ENCODE assay signal across 17 cellular contexts in the genomic region with DNA sequence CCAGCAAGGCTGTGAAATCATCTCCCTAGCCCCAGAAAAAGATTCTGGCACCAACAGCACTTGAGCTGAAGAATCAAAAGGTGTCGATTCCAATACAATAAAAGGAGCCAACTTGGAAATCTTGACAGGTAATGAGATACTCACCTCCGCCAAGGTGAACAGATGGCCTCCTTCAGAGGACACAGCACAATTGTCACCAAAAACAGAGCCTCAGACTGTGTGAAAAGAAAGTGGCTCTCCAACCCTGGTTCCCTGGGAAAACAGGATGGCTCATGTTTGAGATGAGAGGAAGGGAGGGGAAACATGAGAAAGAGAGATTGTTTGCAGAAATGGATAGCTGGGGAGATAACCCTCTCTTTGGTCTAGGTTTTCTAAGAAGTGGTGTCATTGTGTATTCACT.
DNase-seq lines count a peak whose midpoint lies in the region; ATAC-seq and TF ChIP-seq lines count a peak whose summit lies in the region.
"Had no signal": no experiment of that assay in that cellular context is flagged by ENCODE, and none has a peak within 500 bp of the region (broad histone marks: within the 10 kb centered on the region; RNA-seq: fewer than 3 reads in every experiment).

No MANE protein-coding gene starts in this region.

- no peaks in the 10 kb centered on the region for H3K36me3 Mint-ChIP-seq in glutamatergic neuron (ENCODE audit: unreplicated experiment)
- H3K36me3 Mint-ChIP-seq: CD4-positive, alpha-beta memory T cell had no signal

- 83 to 92% methylated on average over 2 of the region's 2 CpGs for WGBS in upper lobe of left lung, 2 donors

- TF ChIP-seq EP300 in upper lobe of left lung (IDR thresholded peaks at IDR 0.05): no peak

- H3K4me3 Mint-ChIP-seq in glutamatergic neuron (ENCODE audit: unreplicated experiment): no peak overlapping the region
- H3K4me3 Mint-ChIP-seq: CD4-positive, alpha-beta memory T cell had no signal

- no peaks in the 10 kb centered on the region for H3K9me3 Mint-ChIP-seq in glutamatergic neuron (ENCODE audit: unreplicated experiment)

- H3K27me3 Mint-ChIP-seq in glutamatergic neuron (ENCODE audit: unreplicated experiment): peaks cover 1% of the 10 kb centered on the region
- H3K27me3 Mint-ChIP-seq: CD4-positive, alpha-beta memory T cell had no signal

- H3K27ac ChIP-seq in upper lobe of left lung: no peak overlapping the region
- H3K27ac ChIP-seq: 22Rv1 had no signal

- H3K36me3 ChIP-seq in upper lobe of left lung: no peaks in the 10 kb centered on the region

- no peak for TF ChIP-seq POLR2A in upper lobe of left lung (IDR thresholded peaks at IDR 0.05)

- TF ChIP-seq CTCF in upper lobe of left lung (IDR thresholded peaks at IDR 0.05) (no peak), glutamatergic neuron (IDR thresholded peaks at IDR 0.05; ENCODE audit: partially characterized antibody, unreplicated experiment) (no peak)

- no peak overlapping the region for H3K27ac Mint-ChIP-seq in glutamatergic neuron (ENCODE audit: unreplicated experiment)
- H3K27ac Mint-ChIP-seq: CD4-positive, alpha-beta memory T cell had no signal

- no peaks in the 10 kb centered on the region for H3K4me1 ChIP-seq in upper lobe of left lung

- no peak overlapping the region for H3K4me3 ChIP-seq in upper lobe of left lung

- no peak for ATAC-seq in upper lobe of left lung (ENCODE audit: low FRiP score in 2 of 2)

- peak; percentile 28 for DNase-seq in NCI-H1092 treated with DMSO at 0.1 percent for 48 hours (lab: John Stamatoyannopoulos, UW)
- DNase-seq in NCI-H1092 (lab: John Stamatoyannopoulos, UW): no peak
- DNase-seq in NCI-H2171 (lab: John Stamatoyannopoulos, UW): peak; percentile 76
- DNase-seq in NCI-H524 treated with DMSO at 0.1 percent for 48 hours (lab: John Stamatoyannopoulos, UW): peak; percentile 3
- DNase-seq in left kidney (ENCODE audit: low read depth, low spot score): peak; percentile 34
- no peak for DNase-seq in upper lobe of left lung
- DNase-seq in glutamatergic neuron: no peak
- no peak for DNase-seq in mesenteric fat pad (ENCODE audit: low spot score)
- DNase-seq: CD4-positive, alpha-beta memory T cell; GF-D8; NCI-H1436; NCI-H446; NK-92 treated with Interleukin-12 subunit alpha and Interleukin-12 subunit beta, amount 100 ng/mL, for 24 hours; OCI-M1; RPMI8226; T-helper 2 cell had no signal

- no peaks in the 10 kb centered on the region for H3K27me3 ChIP-seq in upper lobe of left lung

- H3K4me1 Mint-ChIP-seq in glutamatergic neuron (ENCODE audit: low read depth, unreplicated experiment): peaks cover 8% of the 10 kb centered on the region
- H3K4me1 Mint-ChIP-seq: CD4-positive, alpha-beta memory T cell had no signal

- no peaks in the 10 kb centered on the region for H3K9me3 ChIP-seq in upper lobe of left lung

Comparison
In these comparisons a context has a peak if more than half of its experiments do, and no peak if none do; other contexts are left out.
1. DNase-seq: peak in NCI-H1092 treated with DMSO at 0.1 percent for 48 hours (single experiment), NCI-H2171 (single experiment), NCI-H524 treated with DMSO at 0.1 percent for 48 hours (single experiment) and left kidney (single experiment); none in NCI-H1092 (single experiment), upper lobe of left lung (0 of 2), glutamatergic neuron (single experiment) and mesenteric fat pad (single experiment).